In genomic region chr14:51576112-51576420, GRCh38 we compare ENCODE assay signal across 24 cellular contexts.
A peak's percentile ranks its signal among the peaks of the same experiment; 100 is the strongest.
DNase-seq lines count a peak whose midpoint lies in the region; ATAC-seq, FAIRE-seq and TF ChIP-seq lines count a peak whose summit lies in the region.
"Had no signal": no experiment of that assay in that cellular context is flagged by ENCODE, and none has a peak within 500 bp of the region (broad histone marks: within the 10 kb centered on the region; RNA-seq: fewer than 3 reads in every experiment).

No MANE protein-coding gene starts in this region.

- H3K4me2 ChIP-seq in GM23338 (0 out of 2 replicates have a peak overlapping the region, but pooled peaks have one; percentile 5), astrocyte (ENCODE audit: low read length) (peak overlapping the region; percentile 56), hepatocyte (no peak overlapping the region)

- H3K9me2 ChIP-seq in GM23338 (ENCODE audit: insufficient read depth) (peaks cover 8% of the 10 kb centered on the region; the same call in 1 of the 2 replicates), hepatocyte (replicated peaks; ENCODE audit: insufficient read depth) (no peaks in the 10 kb centered on the region)

- H3K79me2 ChIP-seq in GM23338 (replicated peaks; ENCODE audit: insufficient read depth) (no peaks in the 10 kb centered on the region), astrocyte (ENCODE audit: insufficient read depth, low read length) (no peaks in the 10 kb centered on the region), hepatocyte (no peaks in the 10 kb centered on the region)
- H3K79me2 ChIP-seq: parathyroid adenoma had no signal

- H2AFZ ChIP-seq in GM23338, result peak overlapping the region; percentile 60; the same call in 1 of the 2 replicates
- peak overlapping the region; percentile 60 for H2AFZ ChIP-seq in astrocyte (ENCODE audit: low read depth, low read length)
- H2AFZ ChIP-seq in hepatocyte, result no peak overlapping the region
- H2AFZ ChIP-seq: parathyroid adenoma had no signal

- no peak overlapping the region for H3K27ac Mint-ChIP-seq in GM23338
- H3K27ac Mint-ChIP-seq in astrocyte (ENCODE audit: unreplicated experiment), result peak overlapping the region; percentile 92
- H3K27ac Mint-ChIP-seq: activated CD8-positive, alpha-beta T cell treated with anti-CD3 and anti-CD28 coated beads for 36 hours; T-helper 1 cell treated with Interleukin-12 subunit alpha and Interleukin-12 subunit beta and Interleukin-4 antibody, amounts not matched to agents 30 μg/mL and 1 μg/mL, for 36 hours had no signal

- peak; percentile 47 for FAIRE-seq in astrocyte (lab: Jason Lieb, UNC)

- H3K36me3 ChIP-seq in GM23338 (ENCODE audit: insufficient read depth), result no peaks in the 10 kb centered on the region
- no peaks in the 10 kb centered on the region for H3K36me3 ChIP-seq in astrocyte (ENCODE audit: insufficient read depth, low read length)
- H3K36me3 ChIP-seq in hepatocyte (replicated peaks; ENCODE audit: insufficient read depth, low read depth), result no peaks in the 10 kb centered on the region
- H3K36me3 ChIP-seq: spleen, suprapubic skin had no signal

- H3K4me1 Mint-ChIP-seq in GM23338, result peaks cover 15% of the 10 kb centered on the region
- peaks cover 55% of the 10 kb centered on the region for H3K4me1 Mint-ChIP-seq in astrocyte (ENCODE audit: low read depth, unreplicated experiment)

- H3K9me3 Mint-ChIP-seq in GM23338 (no peaks in the 10 kb centered on the region), astrocyte (ENCODE audit: unreplicated experiment) (no peaks in the 10 kb centered on the region)
- H3K9me3 Mint-ChIP-seq: activated CD8-positive, alpha-beta T cell treated with anti-CD3 and anti-CD28 coated beads for 36 hours; T-helper 1 cell treated with Interleukin-12 subunit alpha and Interleukin-12 subunit beta and Interleukin-4 antibody, amounts not matched to agents 30 μg/mL and 1 μg/mL, for 36 hours had no signal

- no peaks in the 10 kb centered on the region for H3K27me3 ChIP-seq in GM23338 (ENCODE audit: insufficient read depth)
- no peaks in the 10 kb centered on the region for H3K27me3 ChIP-seq in astrocyte (ENCODE audit: insufficient read depth, low read length)
- H3K27me3 ChIP-seq in hepatocyte, result no peaks in the 10 kb centered on the region
- H3K27me3 ChIP-seq: suprapubic skin had no signal

- H3K4me1 ChIP-seq in GM23338 (ENCODE audit: insufficient read depth) (peaks cover 10% of the 10 kb centered on the region), astrocyte (ENCODE audit: insufficient read depth, low read length) (peaks cover 29% of the 10 kb centered on the region), hepatocyte (ENCODE audit: insufficient read depth) (peaks cover 9% of the 10 kb centered on the region)
- H3K4me1 ChIP-seq: parathyroid adenoma, spleen had no signal

- H3K4me3 Mint-ChIP-seq in GM23338 (no peak overlapping the region), astrocyte (ENCODE audit: unreplicated experiment) (peak overlapping the region; percentile 18)
- H3K4me3 Mint-ChIP-seq: activated CD8-positive, alpha-beta T cell treated with anti-CD3 and anti-CD28 coated beads for 36 hours; T-helper 1 cell treated with Interleukin-12 subunit alpha and Interleukin-12 subunit beta and Interleukin-4 antibody, amounts not matched to agents 30 μg/mL and 1 μg/mL, for 36 hours had no signal

- TF ChIP-seq CTCF in GM23338 (conservative IDR thresholded peaks at IDR 0.05; ENCODE audit: low read depth in 2 of 2) (no peak), astrocyte (IDR thresholded peaks at IDR 0.05; ENCODE audit: insufficient read depth, low read depth, low read length) (no peak), hepatocyte (IDR thresholded peaks at IDR 0.05; ENCODE audit: poor library complexity) (no peak)

- DNase-seq in GM23338 (ENCODE audit: low spot score) (peak; percentile 64), astrocyte (ENCODE audit: low read depth) (peak; percentile 81), hepatocyte (ENCODE audit: low spot score) (no peak), skeletal muscle cell (ENCODE audit: low read depth) (peak; percentile 44), activated gamma-delta T cell (lab: John Stamatoyannopoulos, UW) (no peak), occipital lobe (lab: John Stamatoyannopoulos, UW) (no peak), Kasumi-1 (lab: John Stamatoyannopoulos, UW) (no peak), KG1 (lab: John Stamatoyannopoulos, UW) (no peak)
- DNase-seq: activated CD8-positive, alpha-beta T cell treated with anti-CD3 and anti-CD28 coated beads for 36 hours; activated T-cell treated with anti-CD3 and anti-CD28 coated beads, Interleukin-2, amount 50 U/mL, for 48 hours; central memory CD4-positive, alpha-beta T cell; COR-L47; effector CD4-positive, alpha-beta T cell; hypothalamus; KBM-7; left ventricle myocardium superior; NCI-H2029 treated with DMSO at 0.1 percent for 48 hours; NCI-H510A; Right ventricle myocardium superior; spleen had no signal

- H3K9me3 ChIP-seq in astrocyte (ENCODE audit: insufficient read depth, low read depth, low read length) (no peaks in the 10 kb centered on the region), hepatocyte (ENCODE audit: low read depth) (no peaks in the 10 kb centered on the region)
- H3K9me3 ChIP-seq: spleen, suprapubic skin had no signal

- H4K20me1 ChIP-seq in GM23338 (replicated peaks; ENCODE audit: insufficient read depth) (no peaks in the 10 kb centered on the region), astrocyte (ENCODE audit: insufficient read depth, low read length) (no peaks in the 10 kb centered on the region), hepatocyte (ENCODE audit: insufficient read depth, poor library complexity, severe bottlenecking) (no peaks in the 10 kb centered on the region)

- H3K27me3 Mint-ChIP-seq in GM23338 (ENCODE audit: insufficient read depth, low read depth, poor library complexity), result peaks cover 2% of the 10 kb centered on the region
- H3K27me3 Mint-ChIP-seq in astrocyte (ENCODE audit: low read depth, unreplicated experiment), result no peaks in the 10 kb centered on the region

- H3K27ac ChIP-seq in GM23338 (ENCODE audit: low read depth) (no peak overlapping the region), astrocyte (ENCODE audit: low read depth, low read length) (peak overlapping the region; percentile 77), hepatocyte (peak overlapping the region; percentile 54)
- H3K27ac ChIP-seq: HL-60, parathyroid adenoma, spleen, suprapubic skin had no signal

- 63% methylated on average over 3 of the region's 3 CpGs for WGBS in hepatocyte (ENCODE audit: low lambda C conversion rate, missing lambda C conversion rate)

- H3K4me3 ChIP-seq in GM23338, result no peak overlapping the region
- no peak overlapping the region for H3K4me3 ChIP-seq in astrocyte (ENCODE audit: insufficient read depth, low read depth, low read length)
- H3K4me3 ChIP-seq in hepatocyte, result no peak overlapping the region
- H3K4me3 ChIP-seq in skeletal muscle cell (ENCODE audit: low read depth, low read length), result no peak overlapping the region
- H3K4me3 ChIP-seq: spleen, suprapubic skin had no signal

- no peaks in the 10 kb centered on the region for H3K36me3 Mint-ChIP-seq in GM23338 (ENCODE audit: low read depth)
- peaks cover 6% of the 10 kb centered on the region for H3K36me3 Mint-ChIP-seq in astrocyte (ENCODE audit: low read depth, unreplicated experiment)

- no peaks in the 10 kb centered on the region for H3F3A ChIP-seq in GM23338 (replicated peaks; ENCODE audit: low read depth)

- peak; percentile 89 for ATAC-seq in GM23338
- ATAC-seq: activated CD8-positive, alpha-beta T cell treated with anti-CD3 and anti-CD28 coated beads for 36 hours had no signal

- peak overlapping the region; percentile 41 for H3K9ac ChIP-seq in astrocyte (ENCODE audit: low read length)
- H3K9ac ChIP-seq: parathyroid adenoma had no signal

TF ChIP-seq in GM23338, 12 proteins besides CTCF, POLR2A, EP300 and RAD21:
- no peak for TF ChIP-seq NANOG (IDR thresholded peaks at IDR 0.05; ENCODE audit: borderline replicate concordance)
- TF ChIP-seq ZNF331 (CRISPR knock-in tag; IDR thresholded peaks at IDR 0.05; ENCODE audit: low read depth), result no peak
- TF ChIP-seq EZH2phosphoT487 (IDR thresholded peaks at IDR 0.05; ENCODE audit: unreplicated experiment), result no peak
- no peak for TF ChIP-seq JUNB (IDR thresholded peaks at IDR 0.05; ENCODE audit: unreplicated experiment)
- no peak for TF ChIP-seq ZNF114 (CRISPR knock-in tag; IDR thresholded peaks at IDR 0.05)
- TF ChIP-seq, protein P1, sequence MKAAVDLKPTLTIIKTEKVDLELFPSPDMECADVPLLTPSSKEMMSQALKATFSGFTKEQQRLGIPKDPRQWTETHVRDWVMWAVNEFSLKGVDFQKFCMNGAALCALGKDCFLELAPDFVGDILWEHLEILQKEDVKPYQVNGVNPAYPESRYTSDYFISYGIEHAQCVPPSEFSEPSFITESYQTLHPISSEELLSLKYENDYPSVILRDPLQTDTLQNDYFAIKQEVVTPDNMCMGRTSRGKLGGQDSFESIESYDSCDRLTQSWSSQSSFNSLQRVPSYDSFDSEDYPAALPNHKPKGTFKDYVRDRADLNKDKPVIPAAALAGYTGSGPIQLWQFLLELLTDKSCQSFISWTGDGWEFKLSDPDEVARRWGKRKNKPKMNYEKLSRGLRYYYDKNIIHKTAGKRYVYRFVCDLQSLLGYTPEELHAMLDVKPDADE (IDR thresholded peaks at IDR 0.05), result no peak
- TF ChIP-seq EZH2 (IDR thresholded peaks at IDR 0.05; ENCODE audit: low read depth, unreplicated experiment), result no peak

Comparison
In these comparisons a context has a peak if more than half of its experiments do, and no peak if none do; other contexts are left out.
1. DNase-seq: peak in GM23338 (single experiment), astrocyte (single experiment) and skeletal muscle cell (single experiment); none in hepatocyte (single experiment), activated gamma-delta T cell (single experiment), occipital lobe (single experiment), Kasumi-1 (0 of 2) and KG1 (single experiment).